Comparison of ENCODE assay signal across 8 cellular contexts in genomic region chr10:78852856-78853255, GRCh38.
DNase-seq lines count a peak whose midpoint lies in the region; ATAC-seq and TF ChIP-seq lines count a peak whose summit lies in the region.

No MANE protein-coding gene starts in this region.

- no peak for TF ChIP-seq EP300 in Ishikawa (IDR thresholded peaks at IDR 0.05; ENCODE audit: borderline replicate concordance)

- no peaks in the 10 kb centered on the region for H3K36me3 ChIP-seq in body of pancreas (replicated peaks in 1 of 2; ENCODE audit: insufficient read depth in 1 of 2, low read depth in 2 of 2)
- H3K36me3 ChIP-seq in lower lobe of right lung = no peaks in the 10 kb centered on the region

- H3K4me3 ChIP-seq in body of pancreas (no peak overlapping the region), lower lobe of right lung (no peak overlapping the region)

- H3K27me3 ChIP-seq in body of pancreas (no peaks in the 10 kb centered on the region), lower lobe of right lung (ENCODE audit: low read depth) (no peaks in the 10 kb centered on the region)

- ATAC-seq in body of pancreas = peak; percentile 71
- ATAC-seq in lower lobe of right lung = peak; percentile 42 to 47
- ATAC-seq in GM19463 (IDR thresholded peaks at IDR 0.05; ENCODE audit: unreplicated experiment) = no peak
- no peak for ATAC-seq in HG03520 (IDR thresholded peaks at IDR 0.05; ENCODE audit: unreplicated experiment)

- H3K9me3 ChIP-seq in body of pancreas (no peaks in the 10 kb centered on the region), lower lobe of right lung (no peaks in the 10 kb centered on the region)

- TF ChIP-seq CTCF in body of pancreas (IDR thresholded peaks at IDR 0.05) (peak in 6 of 7 experiments; percentile 9 to 58 (median 46)), lower lobe of right lung (IDR thresholded peaks at IDR 0.05) (peak; percentile 35)

- peak; percentile 16 for DNase-seq in Daoy (ENCODE audit: low read depth)
- DNase-seq in body of pancreas = peak; percentile 47 to 71 (median 64)
- DNase-seq in lower lobe of right lung = no peak
- DNase-seq in SIG-M5 treated with dmso at 0.1 percent for 504 hours (lab: John Stamatoyannopoulos, UW; ENCODE audit: unreplicated experiment) = no peak
- DNase-seq in NCI-H2029 treated with DMSO at 0.1 percent for 48 hours (lab: John Stamatoyannopoulos, UW) = no peak

- TF ChIP-seq POLR2A in body of pancreas (IDR thresholded peaks at IDR 0.05) = no peak

- TF ChIP-seq RAD21 in Ishikawa (IDR thresholded peaks at IDR 0.05; ENCODE audit: low read depth) = peak; percentile 81

- intact Hi-C loops in body of pancreas (cut with DNase I) = no loop called here
- intact Hi-C loops in lower lobe of right lung (cut with DNase I) = no loop called here

- H3K27ac ChIP-seq in body of pancreas (no peak overlapping the region), lower lobe of right lung (no peak overlapping the region)

- H3K4me1 ChIP-seq in body of pancreas (peaks cover 8% of the 10 kb centered on the region), lower lobe of right lung (peaks cover 4% of the 10 kb centered on the region)

- 45 to 65% methylated on average over 3 of the region's 3 CpGs for WGBS in body of pancreas, 2 donors

TF ChIP-seq in Ishikawa, 13 proteins besides CTCF, POLR2A, EP300 and RAD21:
- no peak for TF ChIP-seq FOXM1 (IDR thresholded peaks at IDR 0.05; ENCODE audit: borderline replicate concordance, low read depth)
- TF ChIP-seq MAX (IDR thresholded peaks at IDR 0.05) = peak; percentile 50

Comparison
In these comparisons a context has a peak if more than half of its experiments do, and no peak if none do; other contexts are left out.
1. DNase-seq: peak in Daoy (single experiment) and body of pancreas (4 of 4); none in lower lobe of right lung (single experiment), SIG-M5 treated with dmso at 0.1 percent for 504 hours (single experiment) and NCI-H2029 treated with DMSO at 0.1 percent for 48 hours (single experiment).
2. ATAC-seq: peak in body of pancreas (single experiment) and lower lobe of right lung (2 of 2); none in GM19463 (single experiment) and HG03520 (single experiment).